In the genomic region with DNA sequence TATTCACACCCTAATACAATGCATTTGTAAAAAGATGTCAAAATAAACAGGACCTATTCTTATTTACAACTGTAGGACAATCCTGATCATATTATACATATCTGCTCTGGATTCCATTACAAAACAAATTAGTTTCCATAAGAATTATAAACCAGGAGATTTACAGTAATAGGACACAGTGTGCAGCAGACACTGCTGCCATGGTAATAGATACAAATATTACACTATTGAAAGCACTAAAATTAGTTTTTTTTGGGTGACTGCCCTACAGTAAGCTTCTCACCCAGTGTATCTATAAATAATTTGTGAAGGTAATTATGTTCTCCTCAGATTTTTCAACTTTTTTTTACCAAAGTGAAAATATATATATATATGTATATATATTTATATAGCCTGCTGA, we compare ENCODE assay signal across 23 cellular contexts. TPM values are rescaled to one million over a fixed set of nuclear protein-coding genes. Genes with fewer than 3 reads are reported as not detected.
A peak's percentile ranks its signal among the peaks of the same experiment; 100 is the strongest.
DNase-seq lines count a peak whose midpoint lies in the region; ATAC-seq and TF ChIP-seq lines count a peak whose summit lies in the region.
"Had no signal": no experiment of that assay in that cellular context is flagged by ENCODE, and none has a peak within 500 bp of the region (broad histone marks: within the 10 kb centered on the region; RNA-seq: fewer than 3 reads in every experiment).

No MANE protein-coding gene starts in this region.

- DNase-seq in heart left ventricle (no peak), Right ventricle myocardium inferior (ENCODE audit: missing footprints) (no peak), esophagus muscularis mucosa (ENCODE audit: extremely low spot score) (no peak), anterior cingulate cortex (lab: John Stamatoyannopoulos, UW) (no peak)
- DNase-seq: 8988T; ACHN; BE2C; C1 segment of cervical spinal cord; CD4-positive, alpha-beta memory T cell; CD4-positive, CD25-positive, alpha-beta regulatory T cell; CD8-positive, alpha-beta memory T cell; COR-L47; DMS 273 treated with DMSO at 0.1 percent for 48 hours; DMS153; DMS53; DMS79; DND-41; EL; GDM1 had no signal

- H3K4me3 ChIP-seq in heart left ventricle (no peak overlapping the region), esophagus muscularis mucosa (no peak overlapping the region), gastroesophageal sphincter (no peak overlapping the region)
- H3K4me3 ChIP-seq: BLaER1, GM12878 had no signal

- TF ChIP-seq POLR2A in heart left ventricle (IDR thresholded peaks at IDR 0.05) (no peak), esophagus muscularis mucosa (IDR thresholded peaks at IDR 0.05; ENCODE audit: low read depth) (no peak), gastroesophageal sphincter (IDR thresholded peaks at IDR 0.05) (no peak)

- H3K36me3 ChIP-seq in heart left ventricle: no peaks in the 10 kb centered on the region
- no peaks in the 10 kb centered on the region for H3K36me3 ChIP-seq in esophagus muscularis mucosa
- H3K36me3 ChIP-seq in gastroesophageal sphincter: no peaks in the 10 kb centered on the region
- H3K36me3 ChIP-seq: BE2C, BLaER1 had no signal

- H3K4me1 ChIP-seq in heart left ventricle (peaks cover 0 to 14% (median 4%) of the 10 kb centered on the region in 12 donors), esophagus muscularis mucosa (peaks cover 0 to 41% (median 32%) of the 10 kb centered on the region in 4 donors), gastroesophageal sphincter (peaks cover 4 to 44% (median 7%) of the 10 kb centered on the region in 3 donors)
- H3K4me1 ChIP-seq: BE2C, BLaER1 had no signal

- TF ChIP-seq EP300 in esophagus muscularis mucosa (IDR thresholded peaks at IDR 0.05): no peak
- TF ChIP-seq EP300 in gastroesophageal sphincter (IDR thresholded peaks at IDR 0.05): no peak

- intact Hi-C loops in heart left ventricle (cut with DNase I) (no loop called here), Right ventricle myocardium inferior (cut with DNase I) (no loop called here), esophagus muscularis mucosa (cut with DNase I) (no loop called here)

- H3K27ac ChIP-seq in heart left ventricle: no peak overlapping the region
- peak overlapping the region; percentile 55 to 62 (median 59) for H3K27ac ChIP-seq in esophagus muscularis mucosa (replicated peaks in 1 of 4)
- H3K27ac ChIP-seq in gastroesophageal sphincter: peak overlapping the region in 3 of 4 donors; percentile 52 to 62 (median 61)
- H3K27ac ChIP-seq: BLaER1 had no signal

- ATAC-seq in heart left ventricle (peak in 3 of 4 donors; percentile 50 to 81 (median 68)), Right ventricle myocardium inferior (no peak), gastroesophageal sphincter (no peak), GM21515 (IDR thresholded peaks at IDR 0.05; ENCODE audit: unreplicated experiment) (no peak)
- ATAC-seq: GM12878 had no signal

- no peaks in the 10 kb centered on the region for H3K27me3 ChIP-seq in heart left ventricle
- no peaks in the 10 kb centered on the region for H3K27me3 ChIP-seq in esophagus muscularis mucosa
- H3K27me3 ChIP-seq in gastroesophageal sphincter: no peaks in the 10 kb centered on the region
- H3K27me3 ChIP-seq: BE2C, BLaER1 had no signal

- H3K9me3 ChIP-seq in heart left ventricle (peaks cover 0 to 33% (median 3%) of the 10 kb centered on the region in 12 donors), esophagus muscularis mucosa (peaks cover 0 to 14% (median 9%) of the 10 kb centered on the region in 4 donors), gastroesophageal sphincter (peaks cover 0 to 9% (median 0%) of the 10 kb centered on the region in 3 donors)
- H3K9me3 ChIP-seq: BE2C had no signal

- TF ChIP-seq CTCF in heart left ventricle (IDR thresholded peaks at IDR 0.05) (no peak), esophagus muscularis mucosa (IDR thresholded peaks at IDR 0.05) (no peak), gastroesophageal sphincter (IDR thresholded peaks at IDR 0.05) (no peak)

RNA-seq across cellular contexts. Expression of a gene that starts 47.9 kb away (rescaled TPM):
- 10 to 100 TPM in 8 of 9 donors, 1 to 10 TPM in 1; 9.8 to 25.3 (median 17.3) TPM for total RNA-seq in heart left ventricle
- 1 to 10 TPM; 4.3 to 5.8 TPM for polyA plus RNA-seq in heart left ventricle
- 12.9 TPM for total RNA-seq in Right ventricle myocardium inferior
- 10 to 100 TPM; 20.8 to 28.6 (median 25.0) TPM for total RNA-seq in esophagus muscularis mucosa
- total RNA-seq in gastroesophageal sphincter: 10 to 100 TPM; 27.3 to 33.2 (median 29.6) TPM

Comparison
In these comparisons a context has a peak if more than half of its experiments do, and no peak if none do; other contexts are left out.
1. ATAC-seq: peak in heart left ventricle (3 of 4); none in Right ventricle myocardium inferior (single experiment), gastroesophageal sphincter (single experiment) and GM21515 (single experiment).
2. H3K27ac ChIP-seq: peak in esophagus muscularis mucosa (4 of 4) and gastroesophageal sphincter (3 of 4); none in heart left ventricle (0 of 12).